Comparison of ENCODE assay signal across 1 cellular context in the genomic region with DNA sequence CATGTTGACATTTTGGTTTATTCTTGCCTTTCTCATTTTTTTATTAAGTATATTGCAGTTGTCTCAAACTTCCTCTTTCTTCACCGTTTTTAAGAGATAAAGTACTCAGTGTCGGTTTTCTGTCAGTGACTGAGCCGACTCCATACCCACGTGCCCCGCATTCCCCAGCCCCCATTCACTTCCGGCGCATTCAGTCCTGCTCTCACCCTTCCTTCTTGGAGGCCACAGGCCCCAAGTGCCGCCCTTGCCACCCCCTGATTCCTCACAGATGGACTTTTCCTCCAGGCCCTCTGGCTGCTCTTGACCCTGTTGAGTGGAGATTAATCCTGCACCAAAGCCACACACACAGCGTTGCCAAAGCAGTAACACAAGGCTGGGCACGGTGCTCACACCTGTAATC.
TF ChIP-seq lines count a peak whose summit lies in the region.

No MANE protein-coding gene starts in this region.

TF ChIP-seq in K562, 482 proteins besides CTCF, POLR2A, EP300 and RAD21 (continued from another document):
- TF ChIP-seq ZNF354B (CRISPR knock-in tag; IDR thresholded peaks at IDR 0.05) (no peak), U2AF1 (optimal IDR thresholded peaks at IDR 0.05; ENCODE audit: low read depth, low read length) (no peak), BRCA1 (IDR thresholded peaks at IDR 0.05) (no peak), BRCA1 (CRISPR knock-in tag; IDR thresholded peaks at IDR 0.05) (no peak), ZNF584 (CRISPR knock-in tag; IDR thresholded peaks at IDR 0.05; ENCODE audit: low read depth) (no peak), OTX1 (CRISPR knock-in tag; IDR thresholded peaks at IDR 0.05) (peak; percentile 52; the same call in 1 of the 2 replicates), MCM5 (IDR thresholded peaks at IDR 0.05; ENCODE audit: low read depth) (no peak), RBM14 (IDR thresholded peaks at IDR 0.05; ENCODE audit: borderline replicate concordance, insufficient read depth, low read depth, low read length) (no peak), ZC3H4 (CRISPR knock-in tag; IDR thresholded peaks at IDR 0.05; ENCODE audit: borderline replicate concordance) (no peak), TCFL5 (CRISPR knock-in tag; conservative IDR thresholded peaks at IDR 0.05) (no peak), GATAD2A (IDR thresholded peaks at IDR 0.05) (no peak), SNRNP70 (optimal IDR thresholded peaks at IDR 0.05; ENCODE audit: low read depth, low read length) (no peak), E2F3 (CRISPR knock-in tag; IDR thresholded peaks at IDR 0.05) (peak; percentile 26; the same call in 1 of the 2 replicates), DPF2 (IDR thresholded peaks at IDR 0.05) (no peak), KLF13 (tag; IDR thresholded peaks at IDR 0.05; ENCODE audit: borderline replicate concordance, low read depth) (no peak), ZFP1 (CRISPR knock-in tag; IDR thresholded peaks at IDR 0.05) (no peak), TCF7L2 (IDR thresholded peaks at IDR 0.05; ENCODE audit: low read depth, low read length) (no peak), POLR2AphosphoS2 (IDR thresholded peaks at IDR 0.05; ENCODE audit: low read length) (no peak), MTA2 (IDR thresholded peaks at IDR 0.05; ENCODE audit: low read depth) (no peak), MECOM (CRISPR knock-in tag; IDR thresholded peaks at IDR 0.05) (peak; percentile 58), CBFA2T2 (conservative IDR thresholded peaks at IDR 0.05) (no peak), ZNF551 (CRISPR knock-in tag; IDR thresholded peaks at IDR 0.05) (no peak)
- TF ChIP-seq, protein P1, sequence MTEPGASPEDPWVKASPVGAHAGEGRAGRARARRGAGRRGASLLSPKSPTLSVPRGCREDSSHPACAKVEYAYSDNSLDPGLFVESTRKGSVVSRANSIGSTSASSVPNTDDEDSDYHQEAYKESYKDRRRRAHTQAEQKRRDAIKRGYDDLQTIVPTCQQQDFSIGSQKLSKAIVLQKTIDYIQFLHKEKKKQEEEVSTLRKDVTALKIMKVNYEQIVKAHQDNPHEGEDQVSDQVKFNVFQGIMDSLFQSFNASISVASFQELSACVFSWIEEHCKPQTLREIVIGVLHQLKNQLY (CRISPR knock-in tag; conservative IDR thresholded peaks at IDR 0.05): no peak
- TF ChIP-seq, protein P2, sequence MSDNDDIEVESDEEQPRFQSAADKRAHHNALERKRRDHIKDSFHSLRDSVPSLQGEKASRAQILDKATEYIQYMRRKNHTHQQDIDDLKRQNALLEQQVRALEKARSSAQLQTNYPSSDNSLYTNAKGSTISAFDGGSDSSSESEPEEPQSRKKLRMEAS (CRISPR knock-in tag; IDR thresholded peaks at IDR 0.05): peak; percentile 84
- TF ChIP-seq, protein P3, sequence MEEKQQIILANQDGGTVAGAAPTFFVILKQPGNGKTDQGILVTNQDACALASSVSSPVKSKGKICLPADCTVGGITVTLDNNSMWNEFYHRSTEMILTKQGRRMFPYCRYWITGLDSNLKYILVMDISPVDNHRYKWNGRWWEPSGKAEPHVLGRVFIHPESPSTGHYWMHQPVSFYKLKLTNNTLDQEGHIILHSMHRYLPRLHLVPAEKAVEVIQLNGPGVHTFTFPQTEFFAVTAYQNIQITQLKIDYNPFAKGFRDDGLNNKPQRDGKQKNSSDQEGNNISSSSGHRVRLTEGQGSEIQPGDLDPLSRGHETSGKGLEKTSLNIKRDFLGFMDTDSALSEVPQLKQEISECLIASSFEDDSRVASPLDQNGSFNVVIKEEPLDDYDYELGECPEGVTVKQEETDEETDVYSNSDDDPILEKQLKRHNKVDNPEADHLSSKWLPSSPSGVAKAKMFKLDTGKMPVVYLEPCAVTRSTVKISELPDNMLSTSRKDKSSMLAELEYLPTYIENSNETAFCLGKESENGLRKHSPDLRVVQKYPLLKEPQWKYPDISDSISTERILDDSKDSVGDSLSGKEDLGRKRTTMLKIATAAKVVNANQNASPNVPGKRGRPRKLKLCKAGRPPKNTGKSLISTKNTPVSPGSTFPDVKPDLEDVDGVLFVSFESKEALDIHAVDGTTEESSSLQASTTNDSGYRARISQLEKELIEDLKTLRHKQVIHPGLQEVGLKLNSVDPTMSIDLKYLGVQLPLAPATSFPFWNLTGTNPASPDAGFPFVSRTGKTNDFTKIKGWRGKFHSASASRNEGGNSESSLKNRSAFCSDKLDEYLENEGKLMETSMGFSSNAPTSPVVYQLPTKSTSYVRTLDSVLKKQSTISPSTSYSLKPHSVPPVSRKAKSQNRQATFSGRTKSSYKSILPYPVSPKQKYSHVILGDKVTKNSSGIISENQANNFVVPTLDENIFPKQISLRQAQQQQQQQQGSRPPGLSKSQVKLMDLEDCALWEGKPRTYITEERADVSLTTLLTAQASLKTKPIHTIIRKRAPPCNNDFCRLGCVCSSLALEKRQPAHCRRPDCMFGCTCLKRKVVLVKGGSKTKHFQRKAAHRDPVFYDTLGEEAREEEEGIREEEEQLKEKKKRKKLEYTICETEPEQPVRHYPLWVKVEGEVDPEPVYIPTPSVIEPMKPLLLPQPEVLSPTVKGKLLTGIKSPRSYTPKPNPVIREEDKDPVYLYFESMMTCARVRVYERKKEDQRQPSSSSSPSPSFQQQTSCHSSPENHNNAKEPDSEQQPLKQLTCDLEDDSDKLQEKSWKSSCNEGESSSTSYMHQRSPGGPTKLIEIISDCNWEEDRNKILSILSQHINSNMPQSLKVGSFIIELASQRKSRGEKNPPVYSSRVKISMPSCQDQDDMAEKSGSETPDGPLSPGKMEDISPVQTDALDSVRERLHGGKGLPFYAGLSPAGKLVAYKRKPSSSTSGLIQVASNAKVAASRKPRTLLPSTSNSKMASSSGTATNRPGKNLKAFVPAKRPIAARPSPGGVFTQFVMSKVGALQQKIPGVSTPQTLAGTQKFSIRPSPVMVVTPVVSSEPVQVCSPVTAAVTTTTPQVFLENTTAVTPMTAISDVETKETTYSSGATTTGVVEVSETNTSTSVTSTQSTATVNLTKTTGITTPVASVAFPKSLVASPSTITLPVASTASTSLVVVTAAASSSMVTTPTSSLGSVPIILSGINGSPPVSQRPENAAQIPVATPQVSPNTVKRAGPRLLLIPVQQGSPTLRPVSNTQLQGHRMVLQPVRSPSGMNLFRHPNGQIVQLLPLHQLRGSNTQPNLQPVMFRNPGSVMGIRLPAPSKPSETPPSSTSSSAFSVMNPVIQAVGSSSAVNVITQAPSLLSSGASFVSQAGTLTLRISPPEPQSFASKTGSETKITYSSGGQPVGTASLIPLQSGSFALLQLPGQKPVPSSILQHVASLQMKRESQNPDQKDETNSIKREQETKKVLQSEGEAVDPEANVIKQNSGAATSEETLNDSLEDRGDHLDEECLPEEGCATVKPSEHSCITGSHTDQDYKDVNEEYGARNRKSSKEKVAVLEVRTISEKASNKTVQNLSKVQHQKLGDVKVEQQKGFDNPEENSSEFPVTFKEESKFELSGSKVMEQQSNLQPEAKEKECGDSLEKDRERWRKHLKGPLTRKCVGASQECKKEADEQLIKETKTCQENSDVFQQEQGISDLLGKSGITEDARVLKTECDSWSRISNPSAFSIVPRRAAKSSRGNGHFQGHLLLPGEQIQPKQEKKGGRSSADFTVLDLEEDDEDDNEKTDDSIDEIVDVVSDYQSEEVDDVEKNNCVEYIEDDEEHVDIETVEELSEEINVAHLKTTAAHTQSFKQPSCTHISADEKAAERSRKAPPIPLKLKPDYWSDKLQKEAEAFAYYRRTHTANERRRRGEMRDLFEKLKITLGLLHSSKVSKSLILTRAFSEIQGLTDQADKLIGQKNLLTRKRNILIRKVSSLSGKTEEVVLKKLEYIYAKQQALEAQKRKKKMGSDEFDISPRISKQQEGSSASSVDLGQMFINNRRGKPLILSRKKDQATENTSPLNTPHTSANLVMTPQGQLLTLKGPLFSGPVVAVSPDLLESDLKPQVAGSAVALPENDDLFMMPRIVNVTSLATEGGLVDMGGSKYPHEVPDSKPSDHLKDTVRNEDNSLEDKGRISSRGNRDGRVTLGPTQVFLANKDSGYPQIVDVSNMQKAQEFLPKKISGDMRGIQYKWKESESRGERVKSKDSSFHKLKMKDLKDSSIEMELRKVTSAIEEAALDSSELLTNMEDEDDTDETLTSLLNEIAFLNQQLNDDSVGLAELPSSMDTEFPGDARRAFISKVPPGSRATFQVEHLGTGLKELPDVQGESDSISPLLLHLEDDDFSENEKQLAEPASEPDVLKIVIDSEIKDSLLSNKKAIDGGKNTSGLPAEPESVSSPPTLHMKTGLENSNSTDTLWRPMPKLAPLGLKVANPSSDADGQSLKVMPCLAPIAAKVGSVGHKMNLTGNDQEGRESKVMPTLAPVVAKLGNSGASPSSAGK (IDR thresholded peaks at IDR 0.05): peak; percentile 41; the same call in 1 of the 2 replicates
- TF ChIP-seq, protein P4, sequence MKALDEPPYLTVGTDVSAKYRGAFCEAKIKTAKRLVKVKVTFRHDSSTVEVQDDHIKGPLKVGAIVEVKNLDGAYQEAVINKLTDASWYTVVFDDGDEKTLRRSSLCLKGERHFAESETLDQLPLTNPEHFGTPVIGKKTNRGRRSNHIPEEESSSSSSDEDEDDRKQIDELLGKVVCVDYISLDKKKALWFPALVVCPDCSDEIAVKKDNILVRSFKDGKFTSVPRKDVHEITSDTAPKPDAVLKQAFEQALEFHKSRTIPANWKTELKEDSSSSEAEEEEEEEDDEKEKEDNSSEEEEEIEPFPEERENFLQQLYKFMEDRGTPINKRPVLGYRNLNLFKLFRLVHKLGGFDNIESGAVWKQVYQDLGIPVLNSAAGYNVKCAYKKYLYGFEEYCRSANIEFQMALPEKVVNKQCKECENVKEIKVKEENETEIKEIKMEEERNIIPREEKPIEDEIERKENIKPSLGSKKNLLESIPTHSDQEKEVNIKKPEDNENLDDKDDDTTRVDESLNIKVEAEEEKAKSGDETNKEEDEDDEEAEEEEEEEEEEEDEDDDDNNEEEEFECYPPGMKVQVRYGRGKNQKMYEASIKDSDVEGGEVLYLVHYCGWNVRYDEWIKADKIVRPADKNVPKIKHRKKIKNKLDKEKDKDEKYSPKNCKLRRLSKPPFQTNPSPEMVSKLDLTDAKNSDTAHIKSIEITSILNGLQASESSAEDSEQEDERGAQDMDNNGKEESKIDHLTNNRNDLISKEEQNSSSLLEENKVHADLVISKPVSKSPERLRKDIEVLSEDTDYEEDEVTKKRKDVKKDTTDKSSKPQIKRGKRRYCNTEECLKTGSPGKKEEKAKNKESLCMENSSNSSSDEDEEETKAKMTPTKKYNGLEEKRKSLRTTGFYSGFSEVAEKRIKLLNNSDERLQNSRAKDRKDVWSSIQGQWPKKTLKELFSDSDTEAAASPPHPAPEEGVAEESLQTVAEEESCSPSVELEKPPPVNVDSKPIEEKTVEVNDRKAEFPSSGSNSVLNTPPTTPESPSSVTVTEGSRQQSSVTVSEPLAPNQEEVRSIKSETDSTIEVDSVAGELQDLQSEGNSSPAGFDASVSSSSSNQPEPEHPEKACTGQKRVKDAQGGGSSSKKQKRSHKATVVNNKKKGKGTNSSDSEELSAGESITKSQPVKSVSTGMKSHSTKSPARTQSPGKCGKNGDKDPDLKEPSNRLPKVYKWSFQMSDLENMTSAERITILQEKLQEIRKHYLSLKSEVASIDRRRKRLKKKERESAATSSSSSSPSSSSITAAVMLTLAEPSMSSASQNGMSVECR (CRISPR knock-in tag; IDR thresholded peaks at IDR 0.05): no peak
- TF ChIP-seq, protein P5, sequence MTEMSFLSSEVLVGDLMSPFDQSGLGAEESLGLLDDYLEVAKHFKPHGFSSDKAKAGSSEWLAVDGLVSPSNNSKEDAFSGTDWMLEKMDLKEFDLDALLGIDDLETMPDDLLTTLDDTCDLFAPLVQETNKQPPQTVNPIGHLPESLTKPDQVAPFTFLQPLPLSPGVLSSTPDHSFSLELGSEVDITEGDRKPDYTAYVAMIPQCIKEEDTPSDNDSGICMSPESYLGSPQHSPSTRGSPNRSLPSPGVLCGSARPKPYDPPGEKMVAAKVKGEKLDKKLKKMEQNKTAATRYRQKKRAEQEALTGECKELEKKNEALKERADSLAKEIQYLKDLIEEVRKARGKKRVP (CRISPR knock-in tag; IDR thresholded peaks at IDR 0.05): peak; percentile 82
- TF ChIP-seq, protein P6, sequence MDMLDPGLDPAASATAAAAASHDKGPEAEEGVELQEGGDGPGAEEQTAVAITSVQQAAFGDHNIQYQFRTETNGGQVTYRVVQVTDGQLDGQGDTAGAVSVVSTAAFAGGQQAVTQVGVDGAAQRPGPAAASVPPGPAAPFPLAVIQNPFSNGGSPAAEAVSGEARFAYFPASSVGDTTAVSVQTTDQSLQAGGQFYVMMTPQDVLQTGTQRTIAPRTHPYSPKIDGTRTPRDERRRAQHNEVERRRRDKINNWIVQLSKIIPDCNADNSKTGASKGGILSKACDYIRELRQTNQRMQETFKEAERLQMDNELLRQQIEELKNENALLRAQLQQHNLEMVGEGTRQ (CRISPR knock-in tag; IDR thresholded peaks at IDR 0.05): peak; percentile 28; the same call in 1 of the 2 replicates
- TF ChIP-seq, protein P7, sequence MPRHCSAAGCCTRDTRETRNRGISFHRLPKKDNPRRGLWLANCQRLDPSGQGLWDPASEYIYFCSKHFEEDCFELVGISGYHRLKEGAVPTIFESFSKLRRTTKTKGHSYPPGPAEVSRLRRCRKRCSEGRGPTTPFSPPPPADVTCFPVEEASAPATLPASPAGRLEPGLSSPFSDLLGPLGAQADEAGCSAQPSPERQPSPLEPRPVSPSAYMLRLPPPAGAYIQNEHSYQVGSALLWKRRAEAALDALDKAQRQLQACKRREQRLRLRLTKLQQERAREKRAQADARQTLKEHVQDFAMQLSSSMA (CRISPR knock-in tag; IDR thresholded peaks at IDR 0.05): no peak
